ENCODE assay signal across 2 cellular contexts in the genomic region with DNA sequence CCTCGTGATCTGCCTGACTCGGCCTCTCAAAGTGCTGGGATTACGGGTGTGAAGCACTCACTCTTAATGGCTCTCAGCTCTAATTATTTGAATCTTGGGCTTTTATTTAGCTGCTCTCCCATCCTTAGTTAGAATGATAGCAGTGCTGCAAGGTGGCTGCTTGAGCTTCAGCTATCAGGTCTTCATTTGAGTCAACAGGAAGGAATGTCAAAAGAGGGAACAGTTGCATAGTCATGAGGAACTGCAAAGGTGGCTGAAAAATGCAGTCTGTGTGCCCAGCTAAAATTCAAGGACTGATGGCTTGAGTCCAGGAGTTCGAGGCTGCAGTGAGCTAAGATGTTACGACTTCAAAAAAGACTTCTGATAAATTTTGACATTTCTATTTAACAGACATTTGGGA.
A peak's percentile ranks its signal among the peaks of the same experiment; 100 is the strongest.
TF ChIP-seq lines count a peak whose summit lies in the region.

No MANE protein-coding gene starts in this region.

TF ChIP-seq in HCT116, 20 proteins besides CTCF, POLR2A, EP300 and RAD21:
- no peak for TF ChIP-seq POLR2AphosphoS5 (IDR thresholded peaks at IDR 0.05; ENCODE audit: low read depth, low read length)
- no peak for TF ChIP-seq ELF1 (IDR thresholded peaks at IDR 0.05; ENCODE audit: borderline replicate concordance, low read depth)
- TF ChIP-seq ZNF274 (IDR thresholded peaks at IDR 0.05; ENCODE audit: low read depth, low read length) = no peak
- no peak for TF ChIP-seq JUND (IDR thresholded peaks at IDR 0.05)
- no peak for TF ChIP-seq SRF (IDR thresholded peaks at IDR 0.05; ENCODE audit: low read depth)
- TF ChIP-seq CEBPB (IDR thresholded peaks at IDR 0.05; ENCODE audit: low read depth) = no peak
- TF ChIP-seq SIN3A (IDR thresholded peaks at IDR 0.05; ENCODE audit: low read depth) = no peak
- TF ChIP-seq CBX3 (IDR thresholded peaks at IDR 0.05; ENCODE audit: low read depth) = no peak
- TF ChIP-seq, protein P1, sequence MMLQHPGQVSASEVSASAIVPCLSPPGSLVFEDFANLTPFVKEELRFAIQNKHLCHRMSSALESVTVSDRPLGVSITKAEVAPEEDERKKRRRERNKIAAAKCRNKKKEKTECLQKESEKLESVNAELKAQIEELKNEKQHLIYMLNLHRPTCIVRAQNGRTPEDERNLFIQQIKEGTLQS (IDR thresholded peaks at IDR 0.05) = no peak
- no peak for TF ChIP-seq ZFX (IDR thresholded peaks at IDR 0.05)
- TF ChIP-seq FOSL1 (IDR thresholded peaks at IDR 0.05; ENCODE audit: low read depth) = no peak
- TF ChIP-seq, protein P2, sequence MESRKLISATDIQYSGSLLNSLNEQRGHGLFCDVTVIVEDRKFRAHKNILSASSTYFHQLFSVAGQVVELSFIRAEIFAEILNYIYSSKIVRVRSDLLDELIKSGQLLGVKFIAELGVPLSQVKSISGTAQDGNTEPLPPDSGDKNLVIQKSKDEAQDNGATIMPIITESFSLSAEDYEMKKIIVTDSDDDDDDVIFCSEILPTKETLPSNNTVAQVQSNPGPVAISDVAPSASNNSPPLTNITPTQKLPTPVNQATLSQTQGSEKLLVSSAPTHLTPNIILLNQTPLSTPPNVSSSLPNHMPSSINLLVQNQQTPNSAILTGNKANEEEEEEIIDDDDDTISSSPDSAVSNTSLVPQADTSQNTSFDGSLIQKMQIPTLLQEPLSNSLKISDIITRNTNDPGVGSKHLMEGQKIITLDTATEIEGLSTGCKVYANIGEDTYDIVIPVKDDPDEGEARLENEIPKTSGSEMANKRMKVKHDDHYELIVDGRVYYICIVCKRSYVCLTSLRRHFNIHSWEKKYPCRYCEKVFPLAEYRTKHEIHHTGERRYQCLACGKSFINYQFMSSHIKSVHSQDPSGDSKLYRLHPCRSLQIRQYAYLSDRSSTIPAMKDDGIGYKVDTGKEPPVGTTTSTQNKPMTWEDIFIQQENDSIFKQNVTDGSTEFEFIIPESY (IDR thresholded peaks at IDR 0.05; ENCODE audit: extremely low read depth, insufficient replicate concordance, low read length) = no peak
- TF ChIP-seq YY1 (IDR thresholded peaks at IDR 0.05; ENCODE audit: extremely low read depth, insufficient replicate concordance, low read depth, low read length) = no peak
- no peak for TF ChIP-seq TCF7L2 (IDR thresholded peaks at IDR 0.05; ENCODE audit: borderline replicate concordance, extremely low read depth, insufficient read depth, insufficient read length)
- no peak for TF ChIP-seq EZH2phosphoT487 (IDR thresholded peaks at IDR 0.05; ENCODE audit: borderline replicate concordance)
- TF ChIP-seq, protein P3, sequence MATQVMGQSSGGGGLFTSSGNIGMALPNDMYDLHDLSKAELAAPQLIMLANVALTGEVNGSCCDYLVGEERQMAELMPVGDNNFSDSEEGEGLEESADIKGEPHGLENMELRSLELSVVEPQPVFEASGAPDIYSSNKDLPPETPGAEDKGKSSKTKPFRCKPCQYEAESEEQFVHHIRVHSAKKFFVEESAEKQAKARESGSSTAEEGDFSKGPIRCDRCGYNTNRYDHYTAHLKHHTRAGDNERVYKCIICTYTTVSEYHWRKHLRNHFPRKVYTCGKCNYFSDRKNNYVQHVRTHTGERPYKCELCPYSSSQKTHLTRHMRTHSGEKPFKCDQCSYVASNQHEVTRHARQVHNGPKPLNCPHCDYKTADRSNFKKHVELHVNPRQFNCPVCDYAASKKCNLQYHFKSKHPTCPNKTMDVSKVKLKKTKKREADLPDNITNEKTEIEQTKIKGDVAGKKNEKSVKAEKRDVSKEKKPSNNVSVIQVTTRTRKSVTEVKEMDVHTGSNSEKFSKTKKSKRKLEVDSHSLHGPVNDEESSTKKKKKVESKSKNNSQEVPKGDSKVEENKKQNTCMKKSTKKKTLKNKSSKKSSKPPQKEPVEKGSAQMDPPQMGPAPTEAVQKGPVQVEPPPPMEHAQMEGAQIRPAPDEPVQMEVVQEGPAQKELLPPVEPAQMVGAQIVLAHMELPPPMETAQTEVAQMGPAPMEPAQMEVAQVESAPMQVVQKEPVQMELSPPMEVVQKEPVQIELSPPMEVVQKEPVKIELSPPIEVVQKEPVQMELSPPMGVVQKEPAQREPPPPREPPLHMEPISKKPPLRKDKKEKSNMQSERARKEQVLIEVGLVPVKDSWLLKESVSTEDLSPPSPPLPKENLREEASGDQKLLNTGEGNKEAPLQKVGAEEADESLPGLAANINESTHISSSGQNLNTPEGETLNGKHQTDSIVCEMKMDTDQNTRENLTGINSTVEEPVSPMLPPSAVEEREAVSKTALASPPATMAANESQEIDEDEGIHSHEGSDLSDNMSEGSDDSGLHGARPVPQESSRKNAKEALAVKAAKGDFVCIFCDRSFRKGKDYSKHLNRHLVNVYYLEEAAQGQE (IDR thresholded peaks at IDR 0.05; ENCODE audit: low read depth) = no peak
- TF ChIP-seq, protein P4, sequence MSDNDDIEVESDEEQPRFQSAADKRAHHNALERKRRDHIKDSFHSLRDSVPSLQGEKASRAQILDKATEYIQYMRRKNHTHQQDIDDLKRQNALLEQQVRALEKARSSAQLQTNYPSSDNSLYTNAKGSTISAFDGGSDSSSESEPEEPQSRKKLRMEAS (IDR thresholded peaks at IDR 0.05) = no peak
- TF ChIP-seq EZH2 (IDR thresholded peaks at IDR 0.05) = no peak
- no peak for TF ChIP-seq SP1 (IDR thresholded peaks at IDR 0.05; ENCODE audit: low read depth)
- no peak for TF ChIP-seq EGR1 (IDR thresholded peaks at IDR 0.05; ENCODE audit: low read depth)

TF ChIP-seq in SK-N-SH, 30 proteins besides CTCF, POLR2A, EP300 and RAD21:
- TF ChIP-seq, protein P5, sequence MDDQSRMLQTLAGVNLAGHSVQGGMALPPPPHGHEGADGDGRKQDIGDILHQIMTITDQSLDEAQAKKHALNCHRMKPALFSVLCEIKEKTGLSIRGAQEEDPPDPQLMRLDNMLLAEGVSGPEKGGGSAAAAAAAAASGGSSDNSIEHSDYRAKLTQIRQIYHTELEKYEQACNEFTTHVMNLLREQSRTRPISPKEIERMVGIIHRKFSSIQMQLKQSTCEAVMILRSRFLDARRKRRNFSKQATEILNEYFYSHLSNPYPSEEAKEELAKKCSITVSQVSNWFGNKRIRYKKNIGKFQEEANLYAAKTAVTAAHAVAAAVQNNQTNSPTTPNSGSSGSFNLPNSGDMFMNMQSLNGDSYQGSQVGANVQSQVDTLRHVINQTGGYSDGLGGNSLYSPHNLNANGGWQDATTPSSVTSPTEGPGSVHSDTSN (IDR thresholded peaks at IDR 0.05) = no peak
- TF ChIP-seq, protein P2 (IDR thresholded peaks at IDR 0.05; ENCODE audit: borderline replicate concordance, low read depth) = no peak
- TF ChIP-seq ELF1 (IDR thresholded peaks at IDR 0.05) (no peak), CHD2 (IDR thresholded peaks at IDR 0.05; ENCODE audit: low read length, partially characterized antibody) (no peak), FOSL2 (IDR thresholded peaks at IDR 0.05; ENCODE audit: borderline replicate concordance, low read depth) (0 out of 2 replicates have a peak, but pooled peaks have one; percentile 19)
- TF ChIP-seq, protein P6, sequence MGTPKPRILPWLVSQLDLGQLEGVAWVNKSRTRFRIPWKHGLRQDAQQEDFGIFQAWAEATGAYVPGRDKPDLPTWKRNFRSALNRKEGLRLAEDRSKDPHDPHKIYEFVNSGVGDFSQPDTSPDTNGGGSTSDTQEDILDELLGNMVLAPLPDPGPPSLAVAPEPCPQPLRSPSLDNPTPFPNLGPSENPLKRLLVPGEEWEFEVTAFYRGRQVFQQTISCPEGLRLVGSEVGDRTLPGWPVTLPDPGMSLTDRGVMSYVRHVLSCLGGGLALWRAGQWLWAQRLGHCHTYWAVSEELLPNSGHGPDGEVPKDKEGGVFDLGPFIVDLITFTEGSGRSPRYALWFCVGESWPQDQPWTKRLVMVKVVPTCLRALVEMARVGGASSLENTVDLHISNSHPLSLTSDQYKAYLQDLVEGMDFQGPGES (IDR thresholded peaks at IDR 0.05; ENCODE audit: low read depth, low read length) = no peak
- TF ChIP-seq, protein P4 (IDR thresholded peaks at IDR 0.05; ENCODE audit: low read depth) = no peak
